8 cellular contexts compared by ENCODE assay signal in genomic region chr1:27031235-27032118, GRCh38. TPM values are rescaled to one million over a fixed set of nuclear protein-coding genes. Genes with fewer than 3 reads are reported as not detected.
DNase-seq lines count a peak whose midpoint lies in the region; ATAC-seq and TF ChIP-seq lines count a peak whose summit lies in the region.

No MANE protein-coding gene starts in this region.

- H3K27ac ChIP-seq in angular gyrus (ENCODE audit: low read depth, low read length), result peak overlapping the region; percentile 22
- peak overlapping the region; percentile 65 for H3K27ac ChIP-seq in hepatocyte

- H3K27me3 ChIP-seq in hepatocyte, result no peaks in the 10 kb centered on the region

- H3K9me3 ChIP-seq in hepatocyte (ENCODE audit: low read depth), result no peaks in the 10 kb centered on the region

- H3K36me3 ChIP-seq in hepatocyte (replicated peaks; ENCODE audit: insufficient read depth, low read depth), result no peaks in the 10 kb centered on the region

- H3K4me2 ChIP-seq in hepatocyte, result peak overlapping the region; percentile 73

- H3K4me1 ChIP-seq in hepatocyte (ENCODE audit: insufficient read depth), result peaks cover 25% of the 10 kb centered on the region

- no peaks in the 10 kb centered on the region for H3K9me2 ChIP-seq in hepatocyte (replicated peaks; ENCODE audit: insufficient read depth)

- no peaks in the 10 kb centered on the region for H3K79me2 ChIP-seq in hepatocyte

- no peaks in the 10 kb centered on the region for H4K20me1 ChIP-seq in hepatocyte (ENCODE audit: insufficient read depth, poor library complexity, severe bottlenecking)

- WGBS in hepatocyte (ENCODE audit: low lambda C conversion rate, missing lambda C conversion rate), result 27% methylated on average over 37 of the region's 43 CpGs

- TF ChIP-seq CTCF in HFF-Myc (IDR thresholded peaks at IDR 0.05; ENCODE audit: low read depth, low read length, missing control alignments) (no peak), hepatocyte (IDR thresholded peaks at IDR 0.05; ENCODE audit: poor library complexity) (no peak), retinal pigment epithelial cell (conservative IDR thresholded peaks at IDR 0.05; ENCODE audit: low read depth, low read length) (no peak)

- peak overlapping the region; percentile 37 for H2AFZ ChIP-seq in hepatocyte

- DNase-seq in HFF-Myc (ENCODE audit: extremely low read depth, low read depth), result no peak
- DNase-seq in hepatocyte (ENCODE audit: low spot score), result peak; percentile 85
- DNase-seq in retinal pigment epithelial cell (ENCODE audit: low read depth), result peak; percentile 59
- no peak for DNase-seq in HuH-7.5 (ENCODE audit: low spot score)
- DNase-seq in activated T-cell treated with anti-CD3 and anti-CD28 coated beads, Interleukin-2, amount 50 U/mL, for 1 hour, result no peak

- H3K4me3 ChIP-seq in HFF-Myc (replicated peaks; ENCODE audit: low read depth, low read length) (peak overlapping the region; percentile 28), hepatocyte (no peak overlapping the region), retinal pigment epithelial cell (ENCODE audit: low read length) (peak overlapping the region; percentile 37)

- ATAC-seq in HG03378 (IDR thresholded peaks at IDR 0.05; ENCODE audit: unreplicated experiment) (no peak), GM19452 (IDR thresholded peaks at IDR 0.05; ENCODE audit: unreplicated experiment) (no peak)

RNA-seq across cellular contexts. Expression of gene TENT5B, which starts 18.8 kb away (rescaled TPM):
- 21.0 and 26.0 TPM in 2 replicates for total RNA-seq in hepatocyte
- 56.0 and 60.7 TPM in 2 replicates for polyA plus RNA-seq in hepatocyte

RNA-seq across cellular contexts. Expression of gene TRNP1, which starts 38.0 kb away (rescaled TPM):
- 67.4 and 92.5 TPM in 2 replicates for total RNA-seq in hepatocyte
- 137 and 145 TPM in 2 replicates for polyA plus RNA-seq in hepatocyte

Comparison
In these comparisons a context has a peak if more than half of its experiments do, and no peak if none do; other contexts are left out.
1. DNase-seq: peak in hepatocyte (single experiment) and retinal pigment epithelial cell (single experiment); none in HFF-Myc (single experiment), HuH-7.5 (single experiment) and activated T-cell treated with anti-CD3 and anti-CD28 coated beads, Interleukin-2, amount 50 U/mL, for 1 hour (single experiment).